ENCODE assay signal across 8 cellular contexts in the genomic region with DNA sequence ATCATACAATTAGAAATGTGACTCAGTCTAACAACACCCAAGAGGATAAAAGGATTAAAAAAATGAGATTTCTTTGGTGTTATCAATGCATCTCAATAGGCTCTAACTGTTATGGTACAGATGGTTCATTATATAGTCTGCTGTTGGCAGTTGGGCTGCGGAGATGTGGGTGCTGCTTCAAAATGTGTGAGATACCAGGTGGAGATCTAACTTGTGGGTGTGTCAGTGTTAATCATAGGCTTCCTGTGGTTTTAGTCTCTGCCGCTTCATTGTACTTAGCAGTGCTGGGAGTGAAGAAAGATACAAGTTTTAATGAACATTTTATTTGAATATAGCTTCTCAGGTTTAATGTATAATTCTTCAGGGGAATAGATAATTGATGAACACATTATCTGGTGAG.
DNase-seq lines count a peak whose midpoint lies in the region; ATAC-seq and TF ChIP-seq lines count a peak whose summit lies in the region.

No MANE protein-coding gene starts in this region.

- ATAC-seq in activated CD8-positive, alpha-beta memory T cell treated with anti-CD3 and anti-CD28 coated beads, Interleukin-2, amount 10 ng/mL, durations not matched to agents 7 days and 5 days = peak; percentile 90
- ATAC-seq in GM18868 (IDR thresholded peaks at IDR 0.05; ENCODE audit: unreplicated experiment) (no peak), GM18519 (IDR thresholded peaks at IDR 0.05; ENCODE audit: low FRiP score, unreplicated experiment) (no peak)

- peaks cover 26% of the 10 kb centered on the region for H3K4me1 Mint-ChIP-seq in activated CD8-positive, alpha-beta memory T cell treated with anti-CD3 and anti-CD28 coated beads, Interleukin-2, amount 10 ng/mL, durations not matched to agents 7 days and 5 days
- peaks cover 65 to 72% of the 10 kb centered on the region in 2 donors for H3K4me1 Mint-ChIP-seq in immature natural killer cell
- peaks cover 51% of the 10 kb centered on the region for H3K4me1 Mint-ChIP-seq in stimulated activated naive CD8-positive, alpha-beta T cell treated with anti-CD3 and anti-CD28 coated beads, Interleukin-15, Interleukin-2, amounts not matched to agents 100 ng/mL and 50 ng/mL, for 24 hours (ENCODE audit: low read depth)
- H3K4me1 Mint-ChIP-seq in glutamatergic neuron (ENCODE audit: low read depth, unreplicated experiment) = peaks cover 2% of the 10 kb centered on the region

- no peak for TF ChIP-seq CTCF in glutamatergic neuron (IDR thresholded peaks at IDR 0.05; ENCODE audit: partially characterized antibody, unreplicated experiment)

- peak overlapping the region; percentile 63 for H3K27ac Mint-ChIP-seq in activated CD8-positive, alpha-beta memory T cell treated with anti-CD3 and anti-CD28 coated beads, Interleukin-2, amount 10 ng/mL, durations not matched to agents 7 days and 5 days
- H3K27ac Mint-ChIP-seq in immature natural killer cell (peak overlapping the region; percentile 77 to 95 (median 90)), glutamatergic neuron (ENCODE audit: unreplicated experiment) (no peak overlapping the region)
- H3K27ac Mint-ChIP-seq in stimulated activated naive CD8-positive, alpha-beta T cell treated with anti-CD3 and anti-CD28 coated beads, Interleukin-15, Interleukin-2, amounts not matched to agents 100 ng/mL and 50 ng/mL, for 24 hours = peak overlapping the region; percentile 61

- H3K4me3 Mint-ChIP-seq in activated CD8-positive, alpha-beta memory T cell treated with anti-CD3 and anti-CD28 coated beads, Interleukin-2, amount 10 ng/mL, durations not matched to agents 7 days and 5 days = no peak overlapping the region
- H3K4me3 Mint-ChIP-seq in immature natural killer cell (peak overlapping the region; percentile 74 to 89 (median 84)), glutamatergic neuron (ENCODE audit: unreplicated experiment) (no peak overlapping the region)
- peak overlapping the region; percentile 52 for H3K4me3 Mint-ChIP-seq in stimulated activated naive CD8-positive, alpha-beta T cell treated with anti-CD3 and anti-CD28 coated beads, Interleukin-15, Interleukin-2, amounts not matched to agents 100 ng/mL and 50 ng/mL, for 24 hours

- H3K36me3 Mint-ChIP-seq in activated CD8-positive, alpha-beta memory T cell treated with anti-CD3 and anti-CD28 coated beads, Interleukin-2, amount 10 ng/mL, durations not matched to agents 7 days and 5 days = peaks cover 11% of the 10 kb centered on the region
- H3K36me3 Mint-ChIP-seq in immature natural killer cell (peaks cover 0 to 7% (median 3%) of the 10 kb centered on the region in 3 donors), glutamatergic neuron (ENCODE audit: unreplicated experiment) (no peaks in the 10 kb centered on the region)
- peaks cover 48% of the 10 kb centered on the region for H3K36me3 Mint-ChIP-seq in stimulated activated naive CD8-positive, alpha-beta T cell treated with anti-CD3 and anti-CD28 coated beads, Interleukin-15, Interleukin-2, amounts not matched to agents 100 ng/mL and 50 ng/mL, for 24 hours (ENCODE audit: low read depth)

- no peaks in the 10 kb centered on the region for H3K27me3 Mint-ChIP-seq in activated CD8-positive, alpha-beta memory T cell treated with anti-CD3 and anti-CD28 coated beads, Interleukin-2, amount 10 ng/mL, durations not matched to agents 7 days and 5 days
- H3K27me3 Mint-ChIP-seq in immature natural killer cell (ENCODE audit: low read depth in 3 of 3) (peaks cover 2 to 11% (median 4%) of the 10 kb centered on the region in 3 donors), glutamatergic neuron (ENCODE audit: unreplicated experiment) (no peaks in the 10 kb centered on the region)
- H3K27me3 Mint-ChIP-seq in stimulated activated naive CD8-positive, alpha-beta T cell treated with anti-CD3 and anti-CD28 coated beads, Interleukin-15, Interleukin-2, amounts not matched to agents 100 ng/mL and 50 ng/mL, for 24 hours = no peaks in the 10 kb centered on the region

- H3K9me3 Mint-ChIP-seq in activated CD8-positive, alpha-beta memory T cell treated with anti-CD3 and anti-CD28 coated beads, Interleukin-2, amount 10 ng/mL, durations not matched to agents 7 days and 5 days (ENCODE audit: low read depth) = no peaks in the 10 kb centered on the region
- no peaks in the 10 kb centered on the region for H3K9me3 Mint-ChIP-seq in immature natural killer cell
- no peaks in the 10 kb centered on the region for H3K9me3 Mint-ChIP-seq in stimulated activated naive CD8-positive, alpha-beta T cell treated with anti-CD3 and anti-CD28 coated beads, Interleukin-15, Interleukin-2, amounts not matched to agents 100 ng/mL and 50 ng/mL, for 24 hours
- no peaks in the 10 kb centered on the region for H3K9me3 Mint-ChIP-seq in glutamatergic neuron (ENCODE audit: unreplicated experiment)

- DNase-seq in activated CD8-positive, alpha-beta memory T cell treated with anti-CD3 and anti-CD28 coated beads for 4 hours (ENCODE audit: low read depth in 2 of 2) = peak; percentile 4 to 15
- no peak for DNase-seq in activated CD8-positive, alpha-beta memory T cell treated with anti-CD3 and anti-CD28 coated beads for 24 hours
- peak; percentile 62 for DNase-seq in activated CD8-positive, alpha-beta memory T cell treated with anti-CD3 and anti-CD28 coated beads, Interleukin-2, amount 10 ng/mL, durations not matched to agents 7 days and 5 days
- DNase-seq in immature natural killer cell (peak; percentile 76 to 81 (median 77)), glutamatergic neuron (no peak)

- CTCF ChIA-PET in activated CD8-positive, alpha-beta memory T cell treated with anti-CD3 and anti-CD28 coated beads, Interleukin-2, amount 10 ng/mL, durations not matched to agents 7 days and 5 days (lab: Charles Lee) = no interaction called here

Comparison
In these comparisons a context has a peak if more than half of its experiments do, and no peak if none do; other contexts are left out.
1. DNase-seq: peak in activated CD8-positive, alpha-beta memory T cell treated with anti-CD3 and anti-CD28 coated beads for 4 hours (2 of 2), activated CD8-positive, alpha-beta memory T cell treated with anti-CD3 and anti-CD28 coated beads, Interleukin-2, amount 10 ng/mL, durations not matched to agents 7 days and 5 days (single experiment) and immature natural killer cell (3 of 3); none in activated CD8-positive, alpha-beta memory T cell treated with anti-CD3 and anti-CD28 coated beads for 24 hours (single experiment) and glutamatergic neuron (single experiment).
2. H3K4me3 Mint-ChIP-seq: peak in immature natural killer cell (5 of 5) and stimulated activated naive CD8-positive, alpha-beta T cell treated with anti-CD3 and anti-CD28 coated beads, Interleukin-15, Interleukin-2, amounts not matched to agents 100 ng/mL and 50 ng/mL, for 24 hours (single experiment); none in activated CD8-positive, alpha-beta memory T cell treated with anti-CD3 and anti-CD28 coated beads, Interleukin-2, amount 10 ng/mL, durations not matched to agents 7 days and 5 days (single experiment) and glutamatergic neuron (single experiment).